8 cellular contexts compared by ENCODE assay signal in genomic region chr9:127523312-127523851, GRCh38.
A peak's percentile ranks its signal among the peaks of the same experiment; 100 is the strongest.
DNase-seq lines count a peak whose midpoint lies in the region; ATAC-seq and TF ChIP-seq lines count a peak whose summit lies in the region.

No MANE protein-coding gene starts in this region.

- no peak overlapping the region for H3K27ac Mint-ChIP-seq in activated CD8-positive, alpha-beta T cell treated with anti-CD3 and anti-CD28 coated beads, Interleukin-2, amount 10 ng/mL, durations not matched to agents 7 days and 5 days

- no peak overlapping the region for H3K4me3 Mint-ChIP-seq in activated CD8-positive, alpha-beta T cell treated with anti-CD3 and anti-CD28 coated beads, Interleukin-2, amount 10 ng/mL, durations not matched to agents 7 days and 5 days

- H3K9me3 Mint-ChIP-seq in activated CD8-positive, alpha-beta T cell treated with anti-CD3 and anti-CD28 coated beads, Interleukin-2, amount 10 ng/mL, durations not matched to agents 7 days and 5 days (ENCODE audit: insufficient read depth), result peaks cover 8% of the 10 kb centered on the region

- TF ChIP-seq CTCF in AG04450 (IDR thresholded peaks at IDR 0.05; ENCODE audit: low read depth, low read length), result peak; percentile 62
- TF ChIP-seq CTCF in HEK293 (tag by site-specific recombination; IDR thresholded peaks at IDR 0.05), result 0 out of 2 replicates have a peak, but pooled peaks have one; percentile 26
- TF ChIP-seq CTCF in kidney epithelial cell (IDR thresholded peaks at IDR 0.05; ENCODE audit: insufficient read depth, low read length, poor library complexity, severe bottlenecking), result peak; percentile 59

- peaks cover 0 to 61% of the 10 kb centered on the region in 2 experiments; a peak in 1 of 3 replicates for H3K36me3 ChIP-seq in HEK293 (ENCODE audit: control insufficient read depth in 2 of 2, insufficient read depth in 1 of 2, low read length in 2 of 2)
- peaks cover 11% of the 10 kb centered on the region for H3K36me3 ChIP-seq in kidney epithelial cell (ENCODE audit: control insufficient read depth, insufficient read depth, low read length)

- H3K27me3 Mint-ChIP-seq in activated CD8-positive, alpha-beta T cell treated with anti-CD3 and anti-CD28 coated beads, Interleukin-2, amount 10 ng/mL, durations not matched to agents 7 days and 5 days (ENCODE audit: low read depth), result no peaks in the 10 kb centered on the region

- H3K4me3 ChIP-seq in AG04450 (ENCODE audit: low read depth, low read length), result no peak overlapping the region
- no peak overlapping the region for H3K4me3 ChIP-seq in HEK293 (ENCODE audit: low read depth, low read length)
- no peak overlapping the region for H3K4me3 ChIP-seq in kidney epithelial cell (ENCODE audit: low read depth, low read length)

- DNase-seq in AG04450 (ENCODE audit: low read depth, low spot score) (no peak), kidney epithelial cell (ENCODE audit: low read depth) (no peak), globus pallidus (ENCODE audit: low spot score) (no peak), NCI-H2171 treated with DMSO at 0.1 percent for 48 hours (lab: John Stamatoyannopoulos, UW) (no peak), NCI-H345 (lab: John Stamatoyannopoulos, UW) (no peak)
- peak; percentile 60 for DNase-seq in activated CD8-positive, alpha-beta T cell treated with anti-CD3 and anti-CD28 coated beads, Interleukin-2, amount 10 ng/mL, durations not matched to agents 7 days and 5 days
- DNase-seq in effector CD4-positive, alpha-beta T cell, result no peak

- peaks cover 22% of the 10 kb centered on the region for H3K4me1 Mint-ChIP-seq in activated CD8-positive, alpha-beta T cell treated with anti-CD3 and anti-CD28 coated beads, Interleukin-2, amount 10 ng/mL, durations not matched to agents 7 days and 5 days (ENCODE audit: low read depth)

- peaks cover 32% of the 10 kb centered on the region for H3K9me3 ChIP-seq in AG04450 (ENCODE audit: control insufficient read depth, insufficient read depth, low read length)
- H3K9me3 ChIP-seq in HEK293 (ENCODE audit: control insufficient read depth, insufficient read depth, low read depth, low read length), result no peaks in the 10 kb centered on the region

- H3K36me3 Mint-ChIP-seq in activated CD8-positive, alpha-beta T cell treated with anti-CD3 and anti-CD28 coated beads, Interleukin-2, amount 10 ng/mL, durations not matched to agents 7 days and 5 days (ENCODE audit: low read depth), result peaks cover 81% of the 10 kb centered on the region

- ATAC-seq in activated CD8-positive, alpha-beta T cell treated with anti-CD3 and anti-CD28 coated beads, Interleukin-2, amount 10 ng/mL, durations not matched to agents 7 days and 5 days, result no peak

- H3K27me3 ChIP-seq in AG04450 (ENCODE audit: control insufficient read depth, insufficient read depth, low read length) (no peaks in the 10 kb centered on the region), kidney epithelial cell (ENCODE audit: control insufficient read depth, insufficient read depth, low read length) (no peaks in the 10 kb centered on the region)

- H3K27ac ChIP-seq in AG04450 (ENCODE audit: low read depth, low read length) (no peak overlapping the region), HEK293 (ENCODE audit: extremely low read depth, low read depth, low read length) (no peak overlapping the region)

- POLR2A ChIA-PET in AG04450 (lab: Yijun Ruan, JAX), result no interaction called here
- POLR2A ChIA-PET in HEK293 (lab: Yijun Ruan, JAX), result no interaction called here
- POLR2A ChIA-PET in activated CD8-positive, alpha-beta T cell treated with anti-CD3 and anti-CD28 coated beads, Interleukin-2, amount 10 ng/mL, durations not matched to agents 7 days and 5 days (lab: Charles Lee), result no interaction called here

- CTCF ChIA-PET in AG04450 (lab: Charles Lee) (interaction anchor here (0.7 to 1.2 kb wide), 2 partner anchors 35 to 62 kb away, joined by 3 to 4 read pairs; no protein-coding TSS in a partner anchor), HEK293 (lab: Yijun Ruan, JAX) (interaction anchor here (0.7 to 2.4 kb wide), 5 partner anchors 9 to 78 kb away, joined by 3 to 8 read pairs (median 5); no protein-coding TSS in a partner anchor)
- CTCF ChIA-PET in activated CD8-positive, alpha-beta T cell treated with anti-CD3 and anti-CD28 coated beads, Interleukin-2, amount 10 ng/mL, durations not matched to agents 7 days and 5 days (lab: Charles Lee), result interaction anchor here (1.0 to 1.2 kb wide), 3 partner anchors 11 to 61 kb away, joined by 3 to 4 read pairs (median 3); no protein-coding TSS in a partner anchor

- H3K4me1 ChIP-seq in HEK293 (ENCODE audit: control insufficient read depth, insufficient read depth, low read length), result no peaks in the 10 kb centered on the region

TF ChIP-seq in HEK293, 187 proteins besides CTCF, POLR2A, EP300 and RAD21:
- TF ChIP-seq ZNF157 (tag by site-specific recombination; IDR thresholded peaks at IDR 0.05), result no peak
- peak; percentile 54 for TF ChIP-seq SETDB1 (IDR thresholded peaks at IDR 0.05; ENCODE audit: insufficient read length, low read length)
